ENCODE assay signal across 33 cellular contexts in the genomic region with DNA sequence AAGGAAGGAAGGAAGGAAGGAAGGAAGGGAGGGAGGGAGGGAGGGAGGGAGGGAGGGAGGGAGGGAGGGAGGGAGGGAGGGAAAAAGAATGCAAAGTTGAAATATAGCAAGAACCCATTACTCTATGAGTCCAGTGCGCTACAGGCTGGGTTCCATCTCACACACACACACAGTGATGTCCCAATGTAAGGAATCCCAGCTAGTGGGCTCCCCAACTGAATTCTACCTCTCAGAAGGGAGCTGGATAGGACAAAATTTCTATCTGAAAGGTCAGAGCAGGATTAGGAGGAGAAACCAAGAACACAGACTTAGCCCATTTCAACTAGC.
"Had no signal": no experiment of that assay in that cellular context is flagged by ENCODE, and none has a peak within 500 bp of the region (broad histone marks: within the 10 kb centered on the region; RNA-seq: fewer than 3 reads in every experiment).

No MANE protein-coding gene starts in this region.

- DNase-seq: activated B cell treated with CpG ODN at 0.5 μM for 24 hours; activated CD4-positive, alpha-beta T cell treated with anti-CD3 and anti-CD28 coated beads for 48 hours; activated CD4-positive, alpha-beta T cell treated with anti-CD3 and anti-CD28 coated beads, Interleukin-2, amount 50 U/mL, for 1 hour; activated CD4-positive, alpha-beta T cell treated with anti-CD3 and anti-CD28 coated beads, Interleukin-2, amount 50 U/mL, for 48 hours; activated CD8-positive, alpha-beta memory T cell treated with anti-CD3 and anti-CD28 coated beads, Interleukin-2, amount 10 ng/mL, durations not matched to agents 7 days and 5 days; activated CD8-positive, alpha-beta memory T cell treated with anti-CD3 and anti-CD28 coated beads, Interleukin-2, amount 50 U/mL, for 4 hours; activated CD8-positive, alpha-beta T cell treated with anti-CD3 and anti-CD28 coated beads, Interleukin-2, amount 10 ng/mL, durations not matched to agents 7 days and 5 days; activated effector memory CD4-positive, alpha-beta T cell treated with anti-CD3 and anti-CD28 coated beads, Interleukin-2, amount 50 U/mL, for 16 hours; activated naive CD4-positive, alpha-beta T cell treated with anti-CD3 and anti-CD28 coated beads for 36 hours; activated naive CD8-positive, alpha-beta T cell treated with anti-CD3 and anti-CD28 coated beads, Interleukin-2, amount 10 ng/mL, durations not matched to agents 7 days and 5 days; activated T-cell treated with anti-CD3 and anti-CD28 coated beads, Interleukin-2, amount 50 U/mL, for 1 hour; activated T-cell treated with anti-CD3 and anti-CD28 coated beads, Interleukin-2, amount 50 U/mL, for 48 hours; central memory CD4-positive, alpha-beta T cell; cerebellar nuclear complex; colonic mucosa; effector CD8-positive, alpha-beta T cell; esophagus squamous epithelium; foreskin melanocyte; SW 1271; T-cell; T-helper 9 cell; WERI-Rb-1 had no signal

- H3K27me3 Mint-ChIP-seq: activated B cell treated with CpG ODN at 0.5 μM for 24 hours; activated CD8-positive, alpha-beta memory T cell treated with anti-CD3 and anti-CD28 coated beads, Interleukin-2, amount 10 ng/mL, durations not matched to agents 7 days and 5 days; activated naive CD4-positive, alpha-beta T cell treated with anti-CD3 and anti-CD28 coated beads, Interleukin-2, amount 50 U/mL, for 24 hours; activated naive CD8-positive, alpha-beta T cell treated with anti-CD3 and anti-CD28 coated beads, Interleukin-2, amount 10 ng/mL, durations not matched to agents 7 days and 5 days; T-cell had no signal

- H3K9me3 ChIP-seq: ascending aorta, breast epithelium, colonic mucosa, esophagus squamous epithelium, gastroesophageal sphincter had no signal

- H3K27ac Mint-ChIP-seq: activated B cell treated with CpG ODN at 0.5 μM for 24 hours; activated CD8-positive, alpha-beta memory T cell treated with anti-CD3 and anti-CD28 coated beads, Interleukin-2, amount 10 ng/mL, durations not matched to agents 7 days and 5 days; activated CD8-positive, alpha-beta T cell treated with anti-CD3 and anti-CD28 coated beads, Interleukin-2, amount 10 ng/mL, durations not matched to agents 7 days and 5 days; activated naive CD4-positive, alpha-beta T cell treated with anti-CD3 and anti-CD28 coated beads for 36 hours; activated naive CD4-positive, alpha-beta T cell treated with anti-CD3 and anti-CD28 coated beads, Interleukin-2, amount 50 U/mL, for 24 hours; activated naive CD8-positive, alpha-beta T cell treated with anti-CD3 and anti-CD28 coated beads, Interleukin-2, amount 10 ng/mL, durations not matched to agents 7 days and 5 days; activated T-helper 1 cell treated with anti-CD3 and anti-CD28 coated beads, Interleukin-12 subunit alpha, Interleukin-12 subunit beta, Interleukin-2, Interleukin-4 antibody, amounts not matched to agents 30 ng/mL and 10 ng/mL and 1 ng/mL, durations not matched to agents 14 hours and 24 hours and 36 hours; activated T-helper 2 cell treated with anti-CD3 and anti-CD28 coated beads, Interferon-gamma antibody, Interleukin-2, Interleukin-4, amounts not matched to agents 10 μg/mL and 5 μg/mL and 100 μg/mL, durations not matched to agents 14 hours and 24 hours and 36 hours; T-cell; T-helper 1 cell treated with Interleukin-12 subunit alpha and Interleukin-12 subunit beta and Interleukin-4 antibody, amounts not matched to agents 30 μg/mL and 1 μg/mL, for 36 hours had no signal

- H3K4me1 ChIP-seq: ascending aorta, breast epithelium, colonic mucosa, gastroesophageal sphincter had no signal

- H3K9me3 Mint-ChIP-seq: activated B cell treated with CpG ODN at 0.5 μM for 24 hours; activated naive CD4-positive, alpha-beta T cell treated with anti-CD3 and anti-CD28 coated beads for 36 hours; activated naive CD4-positive, alpha-beta T cell treated with anti-CD3 and anti-CD28 coated beads, Interleukin-2, amount 50 U/mL, for 24 hours; activated naive CD8-positive, alpha-beta T cell treated with anti-CD3 and anti-CD28 coated beads, Interleukin-2, amount 10 ng/mL, durations not matched to agents 7 days and 5 days; activated T-helper 1 cell treated with anti-CD3 and anti-CD28 coated beads, Interleukin-12 subunit alpha, Interleukin-12 subunit beta, Interleukin-2, Interleukin-4 antibody, amounts not matched to agents 30 ng/mL and 10 ng/mL and 1 ng/mL, durations not matched to agents 14 hours and 24 hours and 36 hours; activated T-helper 2 cell treated with anti-CD3 and anti-CD28 coated beads, Interferon-gamma antibody, Interleukin-2, Interleukin-4, amounts not matched to agents 10 μg/mL and 5 μg/mL and 100 μg/mL, durations not matched to agents 14 hours and 24 hours and 36 hours; brain; T-cell; T-helper 1 cell treated with Interleukin-12 subunit alpha and Interleukin-12 subunit beta and Interleukin-4 antibody, amounts not matched to agents 30 μg/mL and 1 μg/mL, for 36 hours had no signal

- ATAC-seq: activated CD4-positive, CD25-positive, alpha-beta regulatory T cell treated with anti-CD3 and anti-CD28 coated beads, Interleukin-2, amount 50 U/mL, for 24 hours; activated CD8-positive, alpha-beta memory T cell treated with anti-CD3 and anti-CD28 coated beads, Interleukin-2, amount 10 ng/mL, durations not matched to agents 7 days and 5 days; activated CD8-positive, alpha-beta T cell treated with anti-CD3 and anti-CD28 coated beads, Interleukin-2, amount 10 ng/mL, durations not matched to agents 7 days and 5 days; gastroesophageal sphincter; T-cell had no signal

- H3K4me3 Mint-ChIP-seq: activated B cell treated with CpG ODN at 0.5 μM for 24 hours; activated CD8-positive, alpha-beta memory T cell treated with anti-CD3 and anti-CD28 coated beads, Interleukin-2, amount 10 ng/mL, durations not matched to agents 7 days and 5 days; activated CD8-positive, alpha-beta T cell treated with anti-CD3 and anti-CD28 coated beads, Interleukin-2, amount 10 ng/mL, durations not matched to agents 7 days and 5 days; activated naive CD4-positive, alpha-beta T cell treated with anti-CD3 and anti-CD28 coated beads for 36 hours; activated naive CD4-positive, alpha-beta T cell treated with anti-CD3 and anti-CD28 coated beads, Interleukin-2, amount 50 U/mL, for 24 hours; activated naive CD8-positive, alpha-beta T cell treated with anti-CD3 and anti-CD28 coated beads, Interleukin-2, amount 10 ng/mL, durations not matched to agents 7 days and 5 days; activated T-helper 1 cell treated with anti-CD3 and anti-CD28 coated beads, Interleukin-12 subunit alpha, Interleukin-12 subunit beta, Interleukin-2, Interleukin-4 antibody, amounts not matched to agents 30 ng/mL and 10 ng/mL and 1 ng/mL, durations not matched to agents 14 hours and 24 hours and 36 hours; brain; T-cell; T-helper 1 cell treated with Interleukin-12 subunit alpha and Interleukin-12 subunit beta and Interleukin-4 antibody, amounts not matched to agents 30 μg/mL and 1 μg/mL, for 36 hours had no signal

- H3K36me3 Mint-ChIP-seq: activated CD8-positive, alpha-beta memory T cell treated with anti-CD3 and anti-CD28 coated beads, Interleukin-2, amount 10 ng/mL, durations not matched to agents 7 days and 5 days; activated naive CD4-positive, alpha-beta T cell treated with anti-CD3 and anti-CD28 coated beads, Interleukin-2, amount 50 U/mL, for 24 hours; activated naive CD8-positive, alpha-beta T cell treated with anti-CD3 and anti-CD28 coated beads, Interleukin-2, amount 10 ng/mL, durations not matched to agents 7 days and 5 days; brain; T-cell had no signal

- H3K27me3 ChIP-seq: ascending aorta, breast epithelium, cardiac muscle cell, colonic mucosa, gastroesophageal sphincter had no signal

- H3K4me3 ChIP-seq: ascending aorta, breast epithelium, cardiac muscle cell, colonic mucosa, esophagus squamous epithelium, gastroesophageal sphincter had no signal

- H3K36me3 ChIP-seq: ascending aorta, breast epithelium, cardiac muscle cell, colonic mucosa, esophagus squamous epithelium, gastroesophageal sphincter, WERI-Rb-1 had no signal

- H3K27ac ChIP-seq: ascending aorta, breast epithelium, cardiac muscle cell, colonic mucosa, epithelial cell of prostate, esophagus squamous epithelium, gastroesophageal sphincter, WERI-Rb-1 had no signal

- H3K4me1 Mint-ChIP-seq: activated CD8-positive, alpha-beta memory T cell treated with anti-CD3 and anti-CD28 coated beads, Interleukin-2, amount 10 ng/mL, durations not matched to agents 7 days and 5 days; activated naive CD8-positive, alpha-beta T cell treated with anti-CD3 and anti-CD28 coated beads, Interleukin-2, amount 10 ng/mL, durations not matched to agents 7 days and 5 days had no signal
